Comparison of ENCODE assay signal across 8 cellular contexts in the genomic region with DNA sequence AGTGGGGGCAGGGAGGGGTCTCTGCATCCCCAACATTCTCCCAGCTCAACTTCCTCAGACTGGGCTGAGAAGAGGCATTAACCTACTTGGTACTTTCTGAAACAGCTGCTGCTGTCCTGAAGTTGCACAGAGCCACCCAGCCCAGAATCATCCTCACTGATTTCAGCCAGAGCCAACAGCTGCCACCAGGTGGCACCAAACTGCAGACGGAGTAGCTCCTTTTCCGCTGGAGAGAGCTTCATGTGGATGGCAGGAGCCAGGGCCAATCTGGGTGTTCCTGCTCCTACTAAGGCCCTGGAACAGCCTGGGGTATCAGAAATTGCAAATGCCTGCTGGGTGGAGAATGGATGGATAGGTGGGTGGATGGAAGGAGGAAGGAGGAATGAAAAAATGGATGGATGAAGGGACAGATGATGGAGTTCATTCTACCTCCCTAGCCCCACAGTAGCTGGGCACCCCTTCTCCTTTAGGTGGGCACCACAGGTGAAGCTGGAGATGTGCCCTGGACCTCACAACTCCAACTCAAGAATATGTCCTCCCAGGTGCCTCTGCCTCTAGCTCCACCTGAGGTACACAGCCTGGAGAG. TPM values are rescaled to one million over a fixed set of nuclear protein-coding genes. Genes with fewer than 3 reads are reported as not detected.
A peak's percentile ranks its signal among the peaks of the same experiment; 100 is the strongest.
DNase-seq lines count a peak whose midpoint lies in the region; ATAC-seq and TF ChIP-seq lines count a peak whose summit lies in the region.

No MANE protein-coding gene starts in this region.

- in situ Hi-C loops in mammary epithelial cell (cut with MboI; ENCODE audit: low sequenced_read_pairs in 2 of 2): no loop called here

- peak overlapping the region in 1 of 7 donors; percentile 64 for H3K27ac Mint-ChIP-seq in CD4-positive, alpha-beta memory T cell
- no peak overlapping the region for H3K27ac Mint-ChIP-seq in WTC11

- H3K4me1 ChIP-seq in CD4-positive, alpha-beta memory T cell (ENCODE audit: insufficient read depth, low read length): no peaks in the 10 kb centered on the region
- no peaks in the 10 kb centered on the region for H3K4me1 ChIP-seq in mammary epithelial cell (ENCODE audit: insufficient read depth, low read length)

- H3K9me3 ChIP-seq in CD4-positive, alpha-beta memory T cell (ENCODE audit: control insufficient read depth in 1 of 2, low read length in 2 of 2): no peaks in the 10 kb centered on the region
- no peaks in the 10 kb centered on the region for H3K9me3 ChIP-seq in mammary epithelial cell (replicated peaks; ENCODE audit: insufficient read depth, low read length)

- no peak overlapping the region for H3K9ac ChIP-seq in mammary epithelial cell (ENCODE audit: insufficient read depth, low read length)

- H3K4me3 ChIP-seq in CD4-positive, alpha-beta memory T cell (ENCODE audit: low read length in 2 of 2): no peak overlapping the region
- no peak overlapping the region for H3K4me3 ChIP-seq in mammary epithelial cell (replicated peaks in 1 of 3; ENCODE audit: insufficient read depth in 1 of 3, low read depth in 2 of 3, low read length in 3 of 3)

- H3K36me3 Mint-ChIP-seq in CD4-positive, alpha-beta memory T cell: no peaks in the 10 kb centered on the region
- no peaks in the 10 kb centered on the region for H3K36me3 Mint-ChIP-seq in WTC11

- peaks cover 0 to 2% (median 0%) of the 10 kb centered on the region in 8 donors for H3K9me3 Mint-ChIP-seq in CD4-positive, alpha-beta memory T cell
- no peaks in the 10 kb centered on the region for H3K9me3 Mint-ChIP-seq in WTC11

- H4K20me1 ChIP-seq in mammary epithelial cell (ENCODE audit: insufficient read depth, low read length): no peaks in the 10 kb centered on the region

- no peaks in the 10 kb centered on the region for H3K36me3 ChIP-seq in CD4-positive, alpha-beta memory T cell (ENCODE audit: insufficient read depth, low read length)
- H3K36me3 ChIP-seq in mammary epithelial cell (ENCODE audit: insufficient read depth, low read length): no peaks in the 10 kb centered on the region

- no TSS peak for BruUV-seq in mammary epithelial cell (replicated peaks; lab: Mats Ljungman, UMichigan)

- peaks cover 0 to 2% (median 0%) of the 10 kb centered on the region in 4 donors for H3K4me1 Mint-ChIP-seq in CD4-positive, alpha-beta memory T cell
- H3K4me1 Mint-ChIP-seq in WTC11: peaks cover 33% of the 10 kb centered on the region

- H3K27me3 ChIP-seq in CD4-positive, alpha-beta memory T cell (ENCODE audit: insufficient read depth, low read length): no peaks in the 10 kb centered on the region
- no peaks in the 10 kb centered on the region for H3K27me3 ChIP-seq in mammary epithelial cell (ENCODE audit: insufficient read depth, low read length)

- POLR2A ChIA-PET in CD4-positive, alpha-beta memory T cell (lab: Charles Lee; ENCODE audit: partially characterized antibody): no interaction called here
- POLR2A ChIA-PET in WTC11 (lab: Charles Lee): interaction anchor here (0.7 to 1.2 kb wide), 3 partner anchors 10 to 172 kb away, joined by 3 to 4 read pairs (median 3); no protein-coding TSS in a partner anchor

- ATAC-seq in GM21529 (IDR thresholded peaks at IDR 0.05; ENCODE audit: unreplicated experiment): peak; percentile 57
- peak; percentile 75 for ATAC-seq in WTC11
- ATAC-seq in GM19328 (IDR thresholded peaks at IDR 0.05; ENCODE audit: unreplicated experiment): no peak

- no peak overlapping the region for H3K4me2 ChIP-seq in mammary epithelial cell (ENCODE audit: insufficient read depth, low read depth, low read length)

- H3K4me3 Mint-ChIP-seq in CD4-positive, alpha-beta memory T cell: no peak overlapping the region
- H3K4me3 Mint-ChIP-seq in WTC11: no peak overlapping the region

- peaks cover 3 to 28% of the 10 kb centered on the region in 2 donors for H3K27me3 Mint-ChIP-seq in CD4-positive, alpha-beta memory T cell
- H3K27me3 Mint-ChIP-seq in WTC11 (ENCODE audit: low read depth): peaks cover 23% of the 10 kb centered on the region

- CTCF ChIA-PET in CD4-positive, alpha-beta memory T cell (lab: Charles Lee; ENCODE audit: partially characterized antibody): interaction anchor here (0.5 to 11.6 kb wide), 31 partner anchors 8 to 750 kb away, joined by 3 to 327 read pairs (median 4); a partner anchor contains a TSS
- CTCF ChIA-PET in WTC11 (lab: Charles Lee): interaction anchor here (0.6 to 4.7 kb wide), 75 partner anchors 9 to 1057 kb away, joined by 3 to 144 read pairs (median 5); a partner anchor contains a TSS
- CTCF ChIA-PET in mammary epithelial cell (lab: Charles Lee; ENCODE audit: low non-redundant PET): interaction anchor here (0.5 to 1.0 kb wide), 4 partner anchors 17 to 1046 kb away, joined by 3 to 4 read pairs (median 3); no protein-coding TSS in a partner anchor

- no peaks in the 10 kb centered on the region for H3K79me2 ChIP-seq in mammary epithelial cell (ENCODE audit: insufficient read depth, low read length)

- dilution Hi-C loops in mammary epithelial cell (cut with HindIII; ENCODE audit: low sequenced_read_pairs): no loop called here

- no peak overlapping the region for H2AFZ ChIP-seq in mammary epithelial cell (ENCODE audit: low read depth, low read length)

- WGBS in mammary epithelial cell (ENCODE audit: low coverage, missing lambda C conversion rate): 0% methylated on average over 2 of the region's 2 CpGs

- TF ChIP-seq CTCF in WTC11 (IDR thresholded peaks at IDR 0.05) (peak; percentile 79), mammary epithelial cell (conservative IDR thresholded peaks at IDR 0.05 in 1 of 2, IDR thresholded peaks at IDR 0.05 in 1 of 2; ENCODE audit: extremely low read depth in 1 of 2, insufficient read depth in 1 of 2, low read depth in 1 of 2, low read length in 2 of 2) (peak; percentile 97)

- intact Hi-C loops in CD4-positive, alpha-beta memory T cell (cut with micrococcal nuclease): loop anchor here (1.0 kb wide), 2 partner anchors 105 to 112 kb away; no protein-coding TSS in a partner anchor
- intact Hi-C loops in mammary epithelial cell (cut with micrococcal nuclease): loop anchor here (1.0 to 5.0 kb wide), 7 partner anchors 11 to 815 kb away; no protein-coding TSS in a partner anchor

- DNase-seq in CD4-positive, alpha-beta memory T cell: peak; percentile 53 to 64 (median 57)
- DNase-seq in NCI-H1930 (lab: John Stamatoyannopoulos, UW) (peak; percentile 4 to 12), WTC11 (ENCODE audit: low spot score) (peak; percentile 87), mammary epithelial cell (peak; percentile 60), kidney glomerular epithelial cell (lab: John Stamatoyannopoulos, UW) (peak; percentile 44)
- peak; percentile 76 to 81 for DNase-seq in stimulated activated CD4-positive, alpha-beta T cell treated with anti-CD3 and anti-CD28 coated beads, Interleukin-2, amount 100 ng/mL, for 24 hours

- H3K27ac ChIP-seq in CD4-positive, alpha-beta memory T cell (ENCODE audit: low read depth, low read length): no peak overlapping the region
- H3K27ac ChIP-seq in mammary epithelial cell (ENCODE audit: insufficient read depth, low read depth, low read length): no peak overlapping the region

TF ChIP-seq in WTC11, 78 proteins besides CTCF, POLR2A, EP300 and RAD21 (continues in another document):
- TF ChIP-seq, protein P1, sequence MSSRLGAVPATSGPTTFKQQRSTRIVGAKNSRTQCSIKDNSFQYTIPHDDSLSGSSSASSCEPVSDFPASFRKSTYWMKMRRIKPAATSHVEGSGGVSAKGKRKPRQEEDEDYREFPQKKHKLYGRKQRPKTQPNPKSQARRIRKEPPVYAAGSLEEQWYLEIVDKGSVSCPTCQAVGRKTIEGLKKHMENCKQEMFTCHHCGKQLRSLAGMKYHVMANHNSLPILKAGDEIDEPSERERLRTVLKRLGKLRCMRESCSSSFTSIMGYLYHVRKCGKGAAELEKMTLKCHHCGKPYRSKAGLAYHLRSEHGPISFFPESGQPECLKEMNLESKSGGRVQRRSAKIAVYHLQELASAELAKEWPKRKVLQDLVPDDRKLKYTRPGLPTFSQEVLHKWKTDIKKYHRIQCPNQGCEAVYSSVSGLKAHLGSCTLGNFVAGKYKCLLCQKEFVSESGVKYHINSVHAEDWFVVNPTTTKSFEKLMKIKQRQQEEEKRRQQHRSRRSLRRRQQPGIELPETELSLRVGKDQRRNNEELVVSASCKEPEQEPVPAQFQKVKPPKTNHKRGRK (CRISPR knock-in tag; IDR thresholded peaks at IDR 0.05; ENCODE audit: borderline replicate concordance): no peak
- TF ChIP-seq ZNF396 (CRISPR knock-in tag; IDR thresholded peaks at IDR 0.05; ENCODE audit: borderline replicate concordance) (no peak), ZNF138 (CRISPR knock-in tag; conservative IDR thresholded peaks at IDR 0.05) (no peak), SOX15 (CRISPR knock-in tag; IDR thresholded peaks at IDR 0.05) (no peak)
- TF ChIP-seq, protein P2, sequence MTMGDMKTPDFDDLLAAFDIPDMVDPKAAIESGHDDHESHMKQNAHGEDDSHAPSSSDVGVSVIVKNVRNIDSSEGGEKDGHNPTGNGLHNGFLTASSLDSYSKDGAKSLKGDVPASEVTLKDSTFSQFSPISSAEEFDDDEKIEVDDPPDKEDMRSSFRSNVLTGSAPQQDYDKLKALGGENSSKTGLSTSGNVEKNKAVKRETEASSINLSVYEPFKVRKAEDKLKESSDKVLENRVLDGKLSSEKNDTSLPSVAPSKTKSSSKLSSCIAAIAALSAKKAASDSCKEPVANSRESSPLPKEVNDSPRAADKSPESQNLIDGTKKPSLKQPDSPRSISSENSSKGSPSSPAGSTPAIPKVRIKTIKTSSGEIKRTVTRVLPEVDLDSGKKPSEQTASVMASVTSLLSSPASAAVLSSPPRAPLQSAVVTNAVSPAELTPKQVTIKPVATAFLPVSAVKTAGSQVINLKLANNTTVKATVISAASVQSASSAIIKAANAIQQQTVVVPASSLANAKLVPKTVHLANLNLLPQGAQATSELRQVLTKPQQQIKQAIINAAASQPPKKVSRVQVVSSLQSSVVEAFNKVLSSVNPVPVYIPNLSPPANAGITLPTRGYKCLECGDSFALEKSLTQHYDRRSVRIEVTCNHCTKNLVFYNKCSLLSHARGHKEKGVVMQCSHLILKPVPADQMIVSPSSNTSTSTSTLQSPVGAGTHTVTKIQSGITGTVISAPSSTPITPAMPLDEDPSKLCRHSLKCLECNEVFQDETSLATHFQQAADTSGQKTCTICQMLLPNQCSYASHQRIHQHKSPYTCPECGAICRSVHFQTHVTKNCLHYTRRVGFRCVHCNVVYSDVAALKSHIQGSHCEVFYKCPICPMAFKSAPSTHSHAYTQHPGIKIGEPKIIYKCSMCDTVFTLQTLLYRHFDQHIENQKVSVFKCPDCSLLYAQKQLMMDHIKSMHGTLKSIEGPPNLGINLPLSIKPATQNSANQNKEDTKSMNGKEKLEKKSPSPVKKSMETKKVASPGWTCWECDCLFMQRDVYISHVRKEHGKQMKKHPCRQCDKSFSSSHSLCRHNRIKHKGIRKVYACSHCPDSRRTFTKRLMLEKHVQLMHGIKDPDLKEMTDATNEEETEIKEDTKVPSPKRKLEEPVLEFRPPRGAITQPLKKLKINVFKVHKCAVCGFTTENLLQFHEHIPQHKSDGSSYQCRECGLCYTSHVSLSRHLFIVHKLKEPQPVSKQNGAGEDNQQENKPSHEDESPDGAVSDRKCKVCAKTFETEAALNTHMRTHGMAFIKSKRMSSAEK (CRISPR knock-in tag; IDR thresholded peaks at IDR 0.05; ENCODE audit: borderline replicate concordance): no peak

RNA-seq across cellular contexts. Expression of a gene that starts 11.8 kb away (rescaled TPM):
- total RNA-seq in CD4-positive, alpha-beta memory T cell: not detected
- not detected for polyA plus RNA-seq in CD4-positive, alpha-beta memory T cell
- total RNA-seq in WTC11 (2021): not detected in 3 replicates
- total RNA-seq in mammary epithelial cell: not detected
- polyA plus RNA-seq in mammary epithelial cell: not detected
- polyA minus RNA-seq in mammary epithelial cell: not detected

Comparison
In these comparisons a context has a peak if more than half of its experiments do, and no peak if none do; other contexts are left out.
1. DNase-seq: peak in every context shown above with its lines; median percentile 87 in WTC11; 78 in stimulated activated CD4-positive, alpha-beta T cell treated with anti-CD3 and anti-CD28 coated beads, Interleukin-2, amount 100 ng/mL, for 24 hours; 60 in mammary epithelial cell; 57 in CD4-positive, alpha-beta memory T cell; 44 in kidney glomerular epithelial cell; 8 in NCI-H1930.